19 cellular contexts compared by ENCODE assay signal in the genomic region with DNA sequence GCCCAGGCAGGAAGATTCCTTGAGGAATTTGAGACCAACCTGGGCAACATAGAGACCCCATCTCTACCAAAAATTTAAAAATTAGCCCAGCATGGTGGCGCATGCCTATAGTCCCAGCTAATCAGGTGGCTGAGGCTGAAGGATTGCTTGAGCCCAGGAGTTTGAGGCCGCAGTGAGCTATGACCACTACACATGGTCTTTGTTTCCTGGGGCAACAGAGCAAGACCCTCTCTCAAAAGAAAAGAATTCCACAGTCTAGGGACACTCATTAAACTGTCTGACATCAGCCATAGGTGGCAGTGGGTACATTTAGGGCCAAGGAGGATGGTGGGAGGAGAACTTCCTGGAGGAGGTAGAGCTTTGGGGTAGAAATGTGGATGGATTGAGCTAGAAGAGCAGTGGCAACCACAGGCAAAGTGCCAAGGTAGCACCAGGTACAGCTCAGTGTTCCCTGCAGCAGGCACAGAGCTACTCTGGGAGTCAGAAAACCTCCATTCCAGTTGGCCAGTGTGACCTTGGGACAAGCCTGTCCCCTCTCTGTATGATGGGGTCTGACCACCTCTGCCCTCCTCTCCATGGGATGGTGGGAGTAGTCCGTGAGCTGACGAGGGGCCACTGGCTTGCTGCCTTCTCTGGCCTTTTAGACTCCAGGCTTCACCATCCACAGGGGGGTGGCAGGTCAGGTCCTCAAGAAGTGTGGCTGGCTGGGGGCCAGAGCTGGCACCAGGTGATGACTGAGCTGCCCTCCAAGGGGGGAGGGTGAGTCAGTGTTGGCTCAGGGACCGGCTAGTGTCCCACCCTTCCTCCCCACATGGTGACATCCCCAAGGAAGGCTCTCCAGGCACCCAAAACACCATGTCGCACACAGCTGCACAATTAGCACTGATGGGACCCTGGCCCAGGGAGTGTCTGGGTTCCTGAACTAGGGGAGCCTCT. TPM values are rescaled to one million over a fixed set of nuclear protein-coding genes. Genes with fewer than 3 reads are reported as not detected.
DNase-seq lines count a peak whose midpoint lies in the region; TF ChIP-seq lines count a peak whose summit lies in the region.
"Had no signal": no experiment of that assay in that cellular context is flagged by ENCODE, and none has a peak within 500 bp of the region (broad histone marks: within the 10 kb centered on the region; RNA-seq: fewer than 3 reads in every experiment).

No MANE protein-coding gene starts in this region.

- H3K79me2 ChIP-seq in osteoblast (ENCODE audit: insufficient read depth, low read length) = peaks cover 8% of the 10 kb centered on the region

- H3K36me3 ChIP-seq in effector memory CD4-positive, alpha-beta T cell (ENCODE audit: control insufficient read depth, insufficient read depth, low read length) = no peaks in the 10 kb centered on the region
- no peaks in the 10 kb centered on the region for H3K36me3 ChIP-seq in osteoblast (ENCODE audit: insufficient read depth, low read length)
- H3K36me3 ChIP-seq: lower lobe of right lung, spleen, tibial artery had no signal

- peak overlapping the region; percentile 23 for H3K27ac ChIP-seq in effector memory CD4-positive, alpha-beta T cell (ENCODE audit: insufficient read depth, low read length, poor library complexity, severe bottlenecking)
- no peak overlapping the region for H3K27ac ChIP-seq in osteoblast (ENCODE audit: low read depth, low read length)
- H3K27ac ChIP-seq: C4-2B, lower lobe of right lung, spleen, tibial artery had no signal

- H3K4me1 ChIP-seq in effector memory CD4-positive, alpha-beta T cell (ENCODE audit: control insufficient read depth, insufficient read depth, low read length, poor library complexity, severe bottlenecking) = peaks cover 18% of the 10 kb centered on the region
- peaks cover 38% of the 10 kb centered on the region for H3K4me1 ChIP-seq in osteoblast (ENCODE audit: insufficient read depth, low read length)

- H2AFZ ChIP-seq in osteoblast (ENCODE audit: low read length) = no peak overlapping the region

- H3K27me3 ChIP-seq in effector memory CD4-positive, alpha-beta T cell (replicated peaks; ENCODE audit: control insufficient read depth, insufficient read depth, low read length, poor library complexity, severe bottlenecking) = no peaks in the 10 kb centered on the region
- no peaks in the 10 kb centered on the region for H3K27me3 ChIP-seq in osteoblast (ENCODE audit: insufficient read depth, low read length)

- no peaks in the 10 kb centered on the region for H4K20me1 ChIP-seq in osteoblast (ENCODE audit: insufficient read depth, low read length)

- H3K4me2 ChIP-seq in osteoblast (ENCODE audit: insufficient read depth, low read length) = no peak overlapping the region

- TF ChIP-seq CTCF in osteoblast (IDR thresholded peaks at IDR 0.05; ENCODE audit: extremely low read depth, low read depth, low read length) = no peak

- H3K4me3 ChIP-seq in effector memory CD4-positive, alpha-beta T cell (ENCODE audit: insufficient read depth, low read depth, low read length, poor library complexity, severe bottlenecking) = no peak overlapping the region
- H3K4me3 ChIP-seq in osteoblast (ENCODE audit: insufficient read depth, low read length) = no peak overlapping the region
- H3K4me3 ChIP-seq: lower lobe of right lung, spleen, tibial artery had no signal

- DNase-seq in DMS53 (lab: John Stamatoyannopoulos, UW) (peak; percentile 48), DMS53 treated with DMSO at 0.1 percent for 48 hours (lab: John Stamatoyannopoulos, UW; ENCODE audit: unreplicated experiment) (no peak), HT-29 (ENCODE audit: low spot score) (peak; percentile 84), osteoblast (ENCODE audit: insufficient read length, low spot score, missing footprints) (peak; percentile 78), NCI-H446 treated with DMSO at 0.1 percent for 48 hours (lab: John Stamatoyannopoulos, UW) (no peak), NK-92 (lab: John Stamatoyannopoulos, UW; ENCODE audit: unreplicated experiment) (no peak), dedifferentiated amniotic fluid mesenchymal stem cell (ENCODE audit: extremely low spot score) (no peak)
- DNase-seq in effector memory CD4-positive, alpha-beta T cell = no peak
- DNase-seq: 8988T; activated CD4-positive, alpha-beta memory T cell treated with anti-CD3 and anti-CD28 coated beads, Interleukin-2, amount 10 ng/mL, durations not matched to agents 7 days and 5 days; activated T-cell treated with anti-CD3 and anti-CD28 coated beads, Interleukin-2, amount 50 U/mL, for 24 hours; lower lobe of right lung; NCI-H2081 treated with DMSO at 0.1 percent for 48 hours; NCI-H526 treated with DMSO at 0.1 percent for 48 hours; spleen; stimulated activated naive B cell treated with anti-CD40 and anti-IgM and Interleukin-4, amounts not matched to agents 10 μg/mL and 1 μg/mL and 100 μg/mL, for 72 hours; tibial artery had no signal

- no peaks in the 10 kb centered on the region for H3K9me3 ChIP-seq in effector memory CD4-positive, alpha-beta T cell (ENCODE audit: control insufficient read depth, low read length)
- no peaks in the 10 kb centered on the region for H3K9me3 ChIP-seq in osteoblast (ENCODE audit: low read depth, low read length)
- H3K9me3 ChIP-seq: lower lobe of right lung, spleen, tibial artery had no signal

RNA-seq across cellular contexts. Expression of gene CLCF1, which starts 3.7 kb away (rescaled TPM):
- total RNA-seq in HT-29 (2014; rRNA removed; shearing (Covaris generic)) = 25.5 and 29.7 TPM in 2 replicates
- total RNA-seq in osteoblast = 6.2 and 6.9 TPM in 2 replicates

RNA-seq across cellular contexts. Expression of gene RAD9A, which starts 14.6 kb away (rescaled TPM):
- 35.2 and 38.4 TPM in 2 replicates for total RNA-seq in HT-29 (2014; rRNA removed; shearing (Covaris generic))
- 7.6 and 10.3 TPM in 2 replicates for total RNA-seq in osteoblast

RNA-seq across cellular contexts. Expression of gene POLD4, which starts 23.8 kb away (rescaled TPM):
- total RNA-seq in HT-29 (2014; rRNA removed; shearing (Covaris generic)) = 137 and 138 TPM in 2 replicates
- total RNA-seq in osteoblast = 43.3 and 59.4 TPM in 2 replicates

RNA-seq across cellular contexts. Expression of gene PPP1CA, which starts 24.5 kb away (rescaled TPM):
- total RNA-seq in HT-29 (2014; rRNA removed; shearing (Covaris generic)) = 610 and 631 TPM in 2 replicates
- total RNA-seq in osteoblast = 161 and 169 TPM in 2 replicates

RNA-seq across cellular contexts. Expression of gene TBC1D10C, which starts 26.7 kb away (rescaled TPM):
- 0.15 TPM in 1 of 2 replicates, not detected in the other for total RNA-seq in HT-29 (2014; rRNA removed; shearing (Covaris generic))
- total RNA-seq in osteoblast = not detected in 2 replicates
- total RNA-seq: RPMI7951 had no signal

Comparison
In these comparisons a context has a peak if more than half of its experiments do, and no peak if none do; other contexts are left out.
1. DNase-seq: peak in DMS53 (single experiment), HT-29 (single experiment) and osteoblast (single experiment); none in DMS53 treated with DMSO at 0.1 percent for 48 hours (single experiment), effector memory CD4-positive, alpha-beta T cell (0 of 3), NCI-H446 treated with DMSO at 0.1 percent for 48 hours (single experiment), NK-92 (single experiment) and dedifferentiated amniotic fluid mesenchymal stem cell (single experiment).